ENCODE assay signal across 21 cellular contexts in genomic region chr6:144083172-144083571, GRCh38.
"Had no signal": no experiment of that assay in that cellular context is flagged by ENCODE, and none has a peak within 500 bp of the region (broad histone marks: within the 10 kb centered on the region; RNA-seq: fewer than 3 reads in every experiment).

No MANE protein-coding gene starts in this region.

- H3K36me3 Mint-ChIP-seq: natural killer cell, WTC11 had no signal

- DNase-seq: activated CD4-positive, alpha-beta T cell treated with anti-CD3 and anti-CD28 coated beads for 36 hours; activated CD4-positive, alpha-beta T cell treated with anti-CD3 and anti-CD28 coated beads, Interleukin-2, amount 50 U/mL, for 48 hours; activated gamma-delta T cell; adrenal gland; effector CD8-positive, alpha-beta T cell; gastrocnemius medialis; head of caudate nucleus; lower lobe of right lung; natural killer cell; ovary; psoas muscle; right cardiac atrium; testis had no signal

- FAIRE-seq: bronchial epithelial cell, keratinocyte, TTC549 had no signal

- H3K27ac Mint-ChIP-seq: activated CD4-positive, alpha-beta T cell treated with anti-CD3 and anti-CD28 coated beads for 36 hours; activated naive CD4-positive, alpha-beta T cell treated with anti-CD3 and anti-CD28 coated beads, Interleukin-2, amount 50 U/mL, for 24 hours; dendritic cell treated with granulocyte-macrophage colony-stimulating factor and Interleukin-4, amounts not matched to agents 40 ng/mL and 50 ng/mL, for 4 days; natural killer cell; type B pancreatic cell; WTC11 had no signal

- ATAC-seq: activated CD4-positive, alpha-beta T cell treated with anti-CD3 and anti-CD28 coated beads for 36 hours; esophagus mucosa; gastrocnemius medialis; lower lobe of right lung; natural killer cell; psoas muscle; right cardiac atrium; WTC11 had no signal

- H3K9me3 Mint-ChIP-seq: activated naive CD4-positive, alpha-beta T cell treated with anti-CD3 and anti-CD28 coated beads, Interleukin-2, amount 50 U/mL, for 24 hours; dendritic cell treated with granulocyte-macrophage colony-stimulating factor and Interleukin-4, amounts not matched to agents 40 ng/mL and 50 ng/mL, for 4 days; natural killer cell; type B pancreatic cell; WTC11 had no signal
